Comparison of ENCODE assay signal across 11 cellular contexts in the genomic region with DNA sequence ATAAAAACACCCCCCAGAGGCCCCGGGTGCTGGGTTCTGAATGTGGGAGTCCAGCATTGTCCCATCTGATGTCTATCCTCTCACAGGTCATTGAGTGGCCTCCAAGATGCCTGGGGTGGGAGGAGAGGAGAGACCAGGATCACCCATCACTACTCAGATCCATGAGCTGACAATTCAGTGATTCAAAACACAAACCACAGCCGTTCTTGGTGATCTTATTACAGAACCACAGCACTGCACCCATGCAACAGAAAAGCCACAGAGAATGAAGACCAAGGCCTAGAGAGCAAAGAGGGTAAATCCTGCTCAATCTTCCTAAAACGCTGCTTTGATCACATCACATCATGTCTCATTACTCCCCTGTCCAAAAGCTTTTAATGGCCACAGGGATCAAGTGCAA. TPM values are rescaled to one million over a fixed set of nuclear protein-coding genes. Genes with fewer than 3 reads are reported as not detected.
DNase-seq lines count a peak whose midpoint lies in the region; FAIRE-seq and TF ChIP-seq lines count a peak whose summit lies in the region.
"Had no signal": no experiment of that assay in that cellular context is flagged by ENCODE, and none has a peak within 500 bp of the region (broad histone marks: within the 10 kb centered on the region; RNA-seq: fewer than 3 reads in every experiment).

No MANE protein-coding gene starts in this region.

- intact Hi-C loops in activated CD4-positive, alpha-beta T cell treated with anti-CD3 and anti-CD28 coated beads, Interleukin-2, amount 10 ng/mL, durations not matched to agents 24 days and 14 days (cut with micrococcal nuclease), result loop anchor here (2.0 to 5.0 kb wide), 2 partner anchors 14 to 35 kb away; no protein-coding TSS in a partner anchor
- intact Hi-C loops in breast epithelium (cut with DNase I; ENCODE audit: low total_unique reads), result no loop called here

- no peak for FAIRE-seq in H54 (lab: Jason Lieb, UNC)

- H3K27ac ChIP-seq in MM.1S (ENCODE audit: low read length) (peak overlapping the region; percentile 9; the same call in 1 of the 2 replicates), breast epithelium (peak overlapping the region; percentile 88 to 92)

- TF ChIP-seq CTCF in MM.1S (IDR thresholded peaks at IDR 0.05; ENCODE audit: low read length), result no peak
- no peak for TF ChIP-seq CTCF in breast epithelium (IDR thresholded peaks at IDR 0.05)

- H3K4me1 Mint-ChIP-seq in activated CD4-positive, alpha-beta T cell treated with anti-CD3 and anti-CD28 coated beads, Interleukin-2, amount 10 ng/mL, durations not matched to agents 24 days and 14 days, result peaks cover 86% of the 10 kb centered on the region

- H2AFZ ChIP-seq in MM.1S (ENCODE audit: low read length), result no peak overlapping the region

- no peaks in the 10 kb centered on the region for H3K27me3 ChIP-seq in MM.1S (replicated peaks; ENCODE audit: insufficient read depth, low read length)
- H3K27me3 ChIP-seq in breast epithelium, result no peaks in the 10 kb centered on the region

- H3K4me3 Mint-ChIP-seq in activated CD4-positive, alpha-beta T cell treated with anti-CD3 and anti-CD28 coated beads, Interleukin-2, amount 10 ng/mL, durations not matched to agents 24 days and 14 days, result peak overlapping the region; percentile 61

- peaks cover 23% of the 10 kb centered on the region for H3F3A ChIP-seq in MM.1S (ENCODE audit: insufficient read depth, low read length)

- no peaks in the 10 kb centered on the region for H3K27me3 Mint-ChIP-seq in activated CD4-positive, alpha-beta T cell treated with anti-CD3 and anti-CD28 coated beads, Interleukin-2, amount 10 ng/mL, durations not matched to agents 24 days and 14 days

- no peaks in the 10 kb centered on the region for H3K9me3 Mint-ChIP-seq in activated CD4-positive, alpha-beta T cell treated with anti-CD3 and anti-CD28 coated beads, Interleukin-2, amount 10 ng/mL, durations not matched to agents 24 days and 14 days

- H3K36me3 Mint-ChIP-seq in activated CD4-positive, alpha-beta T cell treated with anti-CD3 and anti-CD28 coated beads, Interleukin-2, amount 10 ng/mL, durations not matched to agents 24 days and 14 days (ENCODE audit: low read depth), result peaks cover 25% of the 10 kb centered on the region

- peaks cover 41% of the 10 kb centered on the region for H4K20me1 ChIP-seq in MM.1S (ENCODE audit: insufficient read depth, low read length)

- no peak overlapping the region for H3K9ac ChIP-seq in MM.1S (ENCODE audit: low read length)

- H3K9me3 ChIP-seq in MM.1S (replicated peaks; ENCODE audit: insufficient read depth, low read length), result no peaks in the 10 kb centered on the region
- H3K9me3 ChIP-seq in breast epithelium, result no peaks in the 10 kb centered on the region

- H3K27ac Mint-ChIP-seq in activated CD4-positive, alpha-beta T cell treated with anti-CD3 and anti-CD28 coated beads, Interleukin-2, amount 10 ng/mL, durations not matched to agents 24 days and 14 days, result peak overlapping the region; percentile 88

- peaks cover 5% of the 10 kb centered on the region; the same call in 1 of the 2 replicates for H3K36me3 ChIP-seq in MM.1S (replicated peaks; ENCODE audit: insufficient read depth, low read length)
- H3K36me3 ChIP-seq in breast epithelium, result no peaks in the 10 kb centered on the region

- no peak for TF ChIP-seq POLR2A in breast epithelium (IDR thresholded peaks at IDR 0.05)
- TF ChIP-seq POLR2A in H54 (IDR thresholded peaks at IDR 0.05; ENCODE audit: low read depth, low read length), result no peak

- peaks cover 52% of the 10 kb centered on the region for H3K4me1 ChIP-seq in MM.1S (ENCODE audit: low read length)
- H3K4me1 ChIP-seq in breast epithelium, result peaks cover 13 to 27% of the 10 kb centered on the region in 2 donors

- peak; percentile 78 for DNase-seq in activated CD4-positive, alpha-beta T cell treated with anti-CD3 and anti-CD28 coated beads, Interleukin-2, amount 10 ng/mL, durations not matched to agents 24 days and 14 days
- DNase-seq in activated CD4-positive, alpha-beta T cell treated with anti-CD3 and anti-CD28 coated beads, Interleukin-2, amount 50 U/mL, for 4 hours, result no peak
- DNase-seq in MM.1S (no peak), breast epithelium (ENCODE audit: low spot score in 2 of 2) (no peak), H54 (ENCODE audit: insufficient read length, low spot score) (no peak), midbrain (lab: John Stamatoyannopoulos, UW) (no peak), iPS-NIHi11 (ENCODE audit: low spot score) (no peak)
- peak; percentile 37 for DNase-seq in stimulated activated CD8-positive, alpha-beta memory T cell treated with anti-CD3 and anti-CD28 coated beads, Interleukin-4, amount 100 ng/mL, for 48 hours
- DNase-seq: activated effector memory CD4-positive, alpha-beta T cell treated with anti-CD3 and anti-CD28 coated beads, Interleukin-2, amount 50 U/mL, for 16 hours; KBM-7; RPMI8226 had no signal

- H3K4me3 ChIP-seq in MM.1S (ENCODE audit: low read length) (no peak overlapping the region), breast epithelium (no peak overlapping the region)

- peaks cover 99% of the 10 kb centered on the region for H3K79me2 ChIP-seq in MM.1S (ENCODE audit: low read length)

- H3K9me2 ChIP-seq in MM.1S (replicated peaks; ENCODE audit: insufficient read depth, low read length), result no peaks in the 10 kb centered on the region

- H3K4me2 ChIP-seq in MM.1S (ENCODE audit: low read depth, low read length), result no peak overlapping the region

RNA-seq across cellular contexts. Expression of gene ANP32A, which starts 23.5 kb away (rescaled TPM):
- total RNA-seq in activated CD4-positive, alpha-beta T cell treated with anti-CD3 and anti-CD28 coated beads, Interleukin-2, amount 10 ng/mL, durations not matched to agents 24 days and 14 days, result 280 and 302 TPM in 2 replicates
- total RNA-seq in breast epithelium, result 10 to 100 TPM; 57.0 to 63.4 (median 62.8) TPM

Comparison
In these comparisons a context has a peak if more than half of its experiments do, and no peak if none do; other contexts are left out.
1. DNase-seq: peak in activated CD4-positive, alpha-beta T cell treated with anti-CD3 and anti-CD28 coated beads, Interleukin-2, amount 10 ng/mL, durations not matched to agents 24 days and 14 days (single experiment) and stimulated activated CD8-positive, alpha-beta memory T cell treated with anti-CD3 and anti-CD28 coated beads, Interleukin-4, amount 100 ng/mL, for 48 hours (single experiment); none in activated CD4-positive, alpha-beta T cell treated with anti-CD3 and anti-CD28 coated beads, Interleukin-2, amount 50 U/mL, for 4 hours (0 of 2), MM.1S (single experiment), breast epithelium (0 of 2), H54 (single experiment), midbrain (single experiment) and iPS-NIHi11 (single experiment).